Comparison of ENCODE assay signal across 28 cellular contexts in the genomic region with DNA sequence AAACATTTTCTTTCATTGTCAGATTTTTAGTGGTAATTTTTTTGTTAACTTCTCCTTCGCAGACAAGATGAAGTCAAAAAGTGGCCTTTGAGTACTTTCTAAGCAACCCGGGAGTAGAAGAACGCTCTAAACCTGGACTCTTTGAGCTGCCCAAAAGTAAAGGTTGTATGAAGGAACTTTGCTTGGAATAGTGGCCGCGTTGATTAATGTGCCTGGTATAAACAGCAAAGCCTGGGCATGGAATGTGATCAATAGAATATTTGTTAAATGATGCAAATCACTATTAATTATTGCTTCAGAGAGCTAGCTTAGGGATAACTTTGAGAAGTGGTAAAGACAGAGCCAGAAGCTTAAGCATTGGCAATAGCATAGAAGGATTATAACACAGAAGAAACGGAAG.
"Had no signal": no experiment of that assay in that cellular context is flagged by ENCODE, and none has a peak within 500 bp of the region (broad histone marks: within the 10 kb centered on the region; RNA-seq: fewer than 3 reads in every experiment).

No MANE protein-coding gene starts in this region.

- H3K27ac ChIP-seq: stomach, suprapubic skin, testis, thoracic aorta, thyroid gland, tibial artery, tibial nerve, transverse colon, upper lobe of left lung, uterus, vagina had no signal

- DNase-seq: stimulated activated CD4-positive, alpha-beta T cell treated with anti-CD3 and anti-CD28 coated beads, Interleukin-2, amount 100 ng/mL, for 24 hours; stimulated activated CD4-positive, alpha-beta T cell treated with anti-CD3 and anti-CD28 coated beads, Interleukin-2, amount 100 ng/mL, for 48 hours; stimulated activated CD4-positive, alpha-beta T cell treated with anti-CD3 and anti-CD28 coated beads, Interleukin-4, amount 100 ng/mL, for 1 hour; stimulated activated CD4-positive, alpha-beta T cell treated with anti-CD3 and anti-CD28 coated beads, Interleukin-4, amount 100 ng/mL, for 24 hours; stimulated activated CD4-positive, alpha-beta T cell treated with anti-CD3 and anti-CD28 coated beads, Interleukin-4, amount 100 ng/mL, for 4 hours; stimulated activated CD8-positive, alpha-beta memory T cell treated with anti-CD3 and anti-CD28 coated beads, Interleukin-4, amount 100 ng/mL, for 48 hours; stimulated activated naive B cell treated with anti-CD40 and anti-IgM and Interleukin-4, amounts not matched to agents 10 μg/mL and 1 μg/mL and 100 μg/mL, for 72 hours; stimulated activated naive CD4-positive, alpha-beta T cell; stimulated activated naive CD4-positive, alpha-beta T cell treated with Interleukin-2 at 50 U/mL for 16 hours; stimulated activated naive CD8-positive, alpha-beta T cell treated with anti-CD3 and anti-CD28 coated beads, Interleukin-15, amount 100 ng/mL, for 72 hours; stimulated activated naive CD8-positive, alpha-beta T cell treated with anti-CD3 and anti-CD28 coated beads, Interleukin-15, Interleukin-2, amounts not matched to agents 100 U/mL and 50 U/mL, for 24 hours; stomach; substantia nigra; testis; thyroid gland; tibial artery; transverse colon; trophoblast cell; upper lobe of left lung; uterus had no signal

- H3K27ac Mint-ChIP-seq: stimulated activated effector memory CD8-positive, alpha-beta T cell treated with anti-CD3 and anti-CD28 coated beads, Interleukin-12 subunit alpha, Interleukin-12 subunit beta, amount 100 ng/mL, for 72 hours; stimulated activated memory B cell treated with anti-CD40 and anti-IgM and Interleukin-4, amounts not matched to agents 10 μg/mL and 1 μg/mL and 100 μg/mL, for 72 hours; stimulated activated naive B cell treated with anti-CD40 and anti-IgM and Interleukin-4, amounts not matched to agents 10 μg/mL and 1 μg/mL and 100 μg/mL, for 72 hours; stimulated activated naive CD8-positive, alpha-beta T cell treated with anti-CD3 and anti-CD28 coated beads, Interleukin-15, Interleukin-2, amounts not matched to agents 100 ng/mL and 50 ng/mL, for 24 hours; type B pancreatic cell had no signal

- H3K27me3 ChIP-seq: stomach, suprapubic skin, testis, thyroid gland, tibial artery, tibial nerve, transverse colon, upper lobe of left lung, uterus, vagina had no signal

- H3K4me1 ChIP-seq: stomach, suprapubic skin, testis, thyroid gland, tibial artery, tibial nerve, transverse colon, upper lobe of left lung, uterus, vagina had no signal

- H3K9me3 ChIP-seq: testis, thoracic aorta, thyroid gland, transverse colon, uterus, vagina had no signal

- H3K4me3 ChIP-seq: stomach, suprapubic skin, testis, thoracic aorta, thyroid gland, tibial artery, tibial nerve, transverse colon, upper lobe of left lung, uterus, vagina had no signal

- H3K4me1 Mint-ChIP-seq: stimulated activated effector memory CD8-positive, alpha-beta T cell treated with anti-CD3 and anti-CD28 coated beads, Interleukin-12 subunit alpha, Interleukin-12 subunit beta, amount 100 ng/mL, for 72 hours; stimulated activated memory B cell treated with anti-CD40 and anti-IgM and Interleukin-4, amounts not matched to agents 10 μg/mL and 1 μg/mL and 100 μg/mL, for 72 hours; stimulated activated naive B cell treated with anti-CD40 and anti-IgM and Interleukin-4, amounts not matched to agents 10 μg/mL and 1 μg/mL and 100 μg/mL, for 72 hours; stimulated activated naive CD8-positive, alpha-beta T cell treated with anti-CD3 and anti-CD28 coated beads, Interleukin-15, amount 100 ng/mL, for 72 hours had no signal

- H3K36me3 Mint-ChIP-seq: stimulated activated effector memory CD8-positive, alpha-beta T cell treated with anti-CD3 and anti-CD28 coated beads, Interleukin-12 subunit alpha, Interleukin-12 subunit beta, amount 100 ng/mL, for 72 hours; stimulated activated memory B cell treated with anti-CD40 and anti-IgM and Interleukin-4, amounts not matched to agents 10 μg/mL and 1 μg/mL and 100 μg/mL, for 72 hours; stimulated activated naive B cell treated with anti-CD40 and anti-IgM and Interleukin-4, amounts not matched to agents 10 μg/mL and 1 μg/mL and 100 μg/mL, for 72 hours; type B pancreatic cell had no signal

- H3K27me3 Mint-ChIP-seq: stimulated activated memory B cell treated with anti-CD40 and anti-IgM and Interleukin-4, amounts not matched to agents 10 μg/mL and 1 μg/mL and 100 μg/mL, for 72 hours; stimulated activated naive B cell treated with anti-CD40 and anti-IgM and Interleukin-4, amounts not matched to agents 10 μg/mL and 1 μg/mL and 100 μg/mL, for 72 hours; stimulated activated naive CD8-positive, alpha-beta T cell treated with anti-CD3 and anti-CD28 coated beads, Interleukin-15, amount 100 ng/mL, for 72 hours; stimulated activated naive CD8-positive, alpha-beta T cell treated with anti-CD3 and anti-CD28 coated beads, Interleukin-15, Interleukin-2, amounts not matched to agents 100 ng/mL and 50 ng/mL, for 24 hours; type B pancreatic cell had no signal

- H3K4me3 Mint-ChIP-seq: stimulated activated effector memory CD8-positive, alpha-beta T cell treated with anti-CD3 and anti-CD28 coated beads, Interleukin-12 subunit alpha, Interleukin-12 subunit beta, amount 100 ng/mL, for 72 hours; stimulated activated memory B cell treated with anti-CD40 and anti-IgM and Interleukin-4, amounts not matched to agents 10 μg/mL and 1 μg/mL and 100 μg/mL, for 72 hours; stimulated activated naive B cell treated with anti-CD40 and anti-IgM and Interleukin-4, amounts not matched to agents 10 μg/mL and 1 μg/mL and 100 μg/mL, for 72 hours; stimulated activated naive CD8-positive, alpha-beta T cell treated with anti-CD3 and anti-CD28 coated beads, Interleukin-15, amount 100 ng/mL, for 72 hours; stimulated activated naive CD8-positive, alpha-beta T cell treated with anti-CD3 and anti-CD28 coated beads, Interleukin-15, Interleukin-2, amounts not matched to agents 100 ng/mL and 50 ng/mL, for 24 hours; type B pancreatic cell had no signal

- ATAC-seq: stimulated activated effector memory CD8-positive, alpha-beta T cell treated with anti-CD3 and anti-CD28 coated beads, Interleukin-12 subunit alpha, Interleukin-12 subunit beta, amount 100 ng/mL, for 72 hours; stimulated activated memory B cell treated with anti-CD40 and anti-IgM and Interleukin-4, amounts not matched to agents 10 μg/mL and 1 μg/mL and 100 μg/mL, for 72 hours; stimulated activated naive B cell treated with anti-CD40 and anti-IgM and Interleukin-4, amounts not matched to agents 10 μg/mL and 1 μg/mL and 100 μg/mL, for 72 hours; stimulated activated naive CD8-positive, alpha-beta T cell treated with anti-CD3 and anti-CD28 coated beads, Interleukin-15, amount 100 ng/mL, for 72 hours; stimulated activated naive CD8-positive, alpha-beta T cell treated with anti-CD3 and anti-CD28 coated beads, Interleukin-15, Interleukin-2, amounts not matched to agents 100 U/mL and 50 U/mL, for 24 hours had no signal

- H3K36me3 ChIP-seq: stomach, suprapubic skin, thoracic aorta, thyroid gland, tibial artery, tibial nerve, transverse colon, upper lobe of left lung, uterus, vagina had no signal
